In genomic region chr21:42767561-42767835, GRCh38 we compare ENCODE assay signal across 20 cellular contexts.
"Had no signal": no experiment of that assay in that cellular context is flagged by ENCODE, and none has a peak within 500 bp of the region (broad histone marks: within the 10 kb centered on the region; RNA-seq: fewer than 3 reads in every experiment).

No MANE protein-coding gene starts in this region.

- H3K4me2 ChIP-seq: KMS-11, SK-N-SH had no signal

- ATAC-seq: K562 had no signal

- H3K27ac Mint-ChIP-seq: IgD-negative memory B cell had no signal

- H3K9me3 Mint-ChIP-seq: IgD-negative memory B cell had no signal

- H3K9ac ChIP-seq: KMS-11, SK-N-SH had no signal

- FAIRE-seq: K562, RCC 7860 had no signal

- H3K4me1 Mint-ChIP-seq: IgD-negative memory B cell had no signal

- H3K36me3 Mint-ChIP-seq: IgD-negative memory B cell had no signal

- DNase-seq: Kasumi-1, MM.1S, NCI-H1092 treated with DMSO at 0.1 percent for 48 hours, NCI-H146, NCI-H1694 treated with DMSO at 0.1 percent for 48 hours, NCI-H1930, NCI-H2081, NCI-H2107, NCI-H226, NCI-H446, NCI-H510A, NCI-H524 treated with DMSO at 0.1 percent for 48 hours, NCI-H774, RPMI8226, SHP77, SK-N-SH had no signal

- H3K9me3 ChIP-seq: SK-N-SH had no signal

- H3K4me3 ChIP-seq: K562 had no signal

- H3K4me3 Mint-ChIP-seq: IgD-negative memory B cell had no signal

- H3K27ac ChIP-seq: KMS-11 had no signal
